3 cellular contexts compared by ENCODE assay signal in the genomic region with DNA sequence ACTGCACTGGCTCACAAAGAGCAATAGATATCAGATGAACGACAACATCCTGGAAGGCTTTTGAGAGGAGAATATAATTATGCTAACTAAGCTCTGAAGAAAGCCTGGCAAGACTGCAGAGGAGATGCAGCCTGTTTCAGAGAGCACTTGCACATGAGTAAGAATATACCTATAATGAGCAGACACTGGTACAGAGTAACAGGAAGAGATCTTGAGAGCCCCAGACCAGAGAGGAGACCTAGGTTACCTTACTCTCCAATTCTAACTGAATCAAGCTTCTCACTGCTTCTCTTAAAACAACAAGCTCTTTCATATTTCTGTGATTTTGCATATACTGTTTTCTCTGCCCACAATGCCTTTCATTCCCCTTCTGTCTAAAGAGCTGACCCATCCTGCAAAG.
TF ChIP-seq lines count a peak whose summit lies in the region.

No MANE protein-coding gene starts in this region.

TF ChIP-seq in SK-N-SH treated with all-trans-retinoic acid at 6 μM for 48 hours, 23 proteins besides CTCF, POLR2A, EP300 and RAD21:
- TF ChIP-seq ZNF70 (CRISPR knock-in tag; IDR thresholded peaks at IDR 0.05), result no peak
- TF ChIP-seq RARB (CRISPR knock-in tag; IDR thresholded peaks at IDR 0.05), result no peak
- no peak for TF ChIP-seq ZFP30 (CRISPR knock-in tag; IDR thresholded peaks at IDR 0.05)
- TF ChIP-seq, protein P1, sequence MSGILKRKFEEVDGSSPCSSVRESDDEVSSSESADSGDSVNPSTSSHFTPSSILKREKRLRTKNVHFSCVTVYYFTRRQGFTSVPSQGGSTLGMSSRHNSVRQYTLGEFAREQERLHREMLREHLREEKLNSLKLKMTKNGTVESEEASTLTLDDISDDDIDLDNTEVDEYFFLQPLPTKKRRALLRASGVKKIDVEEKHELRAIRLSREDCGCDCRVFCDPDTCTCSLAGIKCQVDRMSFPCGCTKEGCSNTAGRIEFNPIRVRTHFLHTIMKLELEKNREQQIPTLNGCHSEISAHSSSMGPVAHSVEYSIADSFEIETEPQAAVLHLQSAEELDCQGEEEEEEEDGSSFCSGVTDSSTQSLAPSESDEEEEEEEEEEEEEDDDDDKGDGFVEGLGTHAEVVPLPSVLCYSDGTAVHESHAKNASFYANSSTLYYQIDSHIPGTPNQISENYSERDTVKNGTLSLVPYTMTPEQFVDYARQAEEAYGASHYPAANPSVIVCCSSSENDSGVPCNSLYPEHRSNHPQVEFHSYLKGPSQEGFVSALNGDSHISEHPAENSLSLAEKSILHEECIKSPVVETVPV (CRISPR knock-in tag; IDR thresholded peaks at IDR 0.05), result no peak
- TF ChIP-seq TCF4 (CRISPR knock-in tag; IDR thresholded peaks at IDR 0.05; ENCODE audit: borderline replicate concordance), result no peak
- TF ChIP-seq, protein P2, sequence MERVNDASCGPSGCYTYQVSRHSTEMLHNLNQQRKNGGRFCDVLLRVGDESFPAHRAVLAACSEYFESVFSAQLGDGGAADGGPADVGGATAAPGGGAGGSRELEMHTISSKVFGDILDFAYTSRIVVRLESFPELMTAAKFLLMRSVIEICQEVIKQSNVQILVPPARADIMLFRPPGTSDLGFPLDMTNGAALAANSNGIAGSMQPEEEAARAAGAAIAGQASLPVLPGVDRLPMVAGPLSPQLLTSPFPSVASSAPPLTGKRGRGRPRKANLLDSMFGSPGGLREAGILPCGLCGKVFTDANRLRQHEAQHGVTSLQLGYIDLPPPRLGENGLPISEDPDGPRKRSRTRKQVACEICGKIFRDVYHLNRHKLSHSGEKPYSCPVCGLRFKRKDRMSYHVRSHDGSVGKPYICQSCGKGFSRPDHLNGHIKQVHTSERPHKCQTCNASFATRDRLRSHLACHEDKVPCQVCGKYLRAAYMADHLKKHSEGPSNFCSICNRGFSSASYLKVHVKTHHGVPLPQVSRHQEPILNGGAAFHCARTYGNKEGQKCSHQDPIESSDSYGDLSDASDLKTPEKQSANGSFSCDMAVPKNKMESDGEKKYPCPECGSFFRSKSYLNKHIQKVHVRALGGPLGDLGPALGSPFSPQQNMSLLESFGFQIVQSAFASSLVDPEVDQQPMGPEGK (CRISPR knock-in tag; IDR thresholded peaks at IDR 0.05; ENCODE audit: borderline replicate concordance), result no peak
- TF ChIP-seq ISL1 (CRISPR knock-in tag; IDR thresholded peaks at IDR 0.05), result no peak
- no peak for TF ChIP-seq SNAI2 (CRISPR knock-in tag; IDR thresholded peaks at IDR 0.05)
- TF ChIP-seq, protein P3, sequence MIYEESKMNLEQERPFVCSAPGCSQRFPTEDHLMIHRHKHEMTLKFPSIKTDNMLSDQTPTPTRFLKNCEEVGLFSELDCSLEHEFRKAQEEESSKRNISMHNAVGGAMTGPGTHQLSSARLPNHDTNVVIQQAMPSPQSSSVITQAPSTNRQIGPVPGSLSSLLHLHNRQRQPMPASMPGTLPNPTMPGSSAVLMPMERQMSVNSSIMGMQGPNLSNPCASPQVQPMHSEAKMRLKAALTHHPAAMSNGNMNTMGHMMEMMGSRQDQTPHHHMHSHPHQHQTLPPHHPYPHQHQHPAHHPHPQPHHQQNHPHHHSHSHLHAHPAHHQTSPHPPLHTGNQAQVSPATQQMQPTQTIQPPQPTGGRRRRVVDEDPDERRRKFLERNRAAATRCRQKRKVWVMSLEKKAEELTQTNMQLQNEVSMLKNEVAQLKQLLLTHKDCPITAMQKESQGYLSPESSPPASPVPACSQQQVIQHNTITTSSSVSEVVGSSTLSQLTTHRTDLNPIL (CRISPR knock-in tag; IDR thresholded peaks at IDR 0.05; ENCODE audit: low read depth), result no peak
- TF ChIP-seq ZC3H10 (CRISPR knock-in tag; IDR thresholded peaks at IDR 0.05), result no peak
- no peak for TF ChIP-seq ZFP3 (CRISPR knock-in tag; IDR thresholded peaks at IDR 0.05)
- TF ChIP-seq TOX (CRISPR knock-in tag; IDR thresholded peaks at IDR 0.05; ENCODE audit: borderline replicate concordance), result no peak
- TF ChIP-seq ARNTL (CRISPR knock-in tag; IDR thresholded peaks at IDR 0.05; ENCODE audit: borderline replicate concordance, low read depth), result no peak
TF ChIP-seq in SK-N-SH treated with all-trans-retinoic acid at 6 μM for 48 hours: peak in this region for 0.

TF ChIP-seq in SK-N-SH, 30 proteins besides CTCF, POLR2A, EP300 and RAD21:
- TF ChIP-seq, protein P4, sequence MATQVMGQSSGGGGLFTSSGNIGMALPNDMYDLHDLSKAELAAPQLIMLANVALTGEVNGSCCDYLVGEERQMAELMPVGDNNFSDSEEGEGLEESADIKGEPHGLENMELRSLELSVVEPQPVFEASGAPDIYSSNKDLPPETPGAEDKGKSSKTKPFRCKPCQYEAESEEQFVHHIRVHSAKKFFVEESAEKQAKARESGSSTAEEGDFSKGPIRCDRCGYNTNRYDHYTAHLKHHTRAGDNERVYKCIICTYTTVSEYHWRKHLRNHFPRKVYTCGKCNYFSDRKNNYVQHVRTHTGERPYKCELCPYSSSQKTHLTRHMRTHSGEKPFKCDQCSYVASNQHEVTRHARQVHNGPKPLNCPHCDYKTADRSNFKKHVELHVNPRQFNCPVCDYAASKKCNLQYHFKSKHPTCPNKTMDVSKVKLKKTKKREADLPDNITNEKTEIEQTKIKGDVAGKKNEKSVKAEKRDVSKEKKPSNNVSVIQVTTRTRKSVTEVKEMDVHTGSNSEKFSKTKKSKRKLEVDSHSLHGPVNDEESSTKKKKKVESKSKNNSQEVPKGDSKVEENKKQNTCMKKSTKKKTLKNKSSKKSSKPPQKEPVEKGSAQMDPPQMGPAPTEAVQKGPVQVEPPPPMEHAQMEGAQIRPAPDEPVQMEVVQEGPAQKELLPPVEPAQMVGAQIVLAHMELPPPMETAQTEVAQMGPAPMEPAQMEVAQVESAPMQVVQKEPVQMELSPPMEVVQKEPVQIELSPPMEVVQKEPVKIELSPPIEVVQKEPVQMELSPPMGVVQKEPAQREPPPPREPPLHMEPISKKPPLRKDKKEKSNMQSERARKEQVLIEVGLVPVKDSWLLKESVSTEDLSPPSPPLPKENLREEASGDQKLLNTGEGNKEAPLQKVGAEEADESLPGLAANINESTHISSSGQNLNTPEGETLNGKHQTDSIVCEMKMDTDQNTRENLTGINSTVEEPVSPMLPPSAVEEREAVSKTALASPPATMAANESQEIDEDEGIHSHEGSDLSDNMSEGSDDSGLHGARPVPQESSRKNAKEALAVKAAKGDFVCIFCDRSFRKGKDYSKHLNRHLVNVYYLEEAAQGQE (IDR thresholded peaks at IDR 0.05; ENCODE audit: low read depth, low read length), result no peak
- TF ChIP-seq FOSL2 (IDR thresholded peaks at IDR 0.05; ENCODE audit: borderline replicate concordance, low read depth), result no peak
- TF ChIP-seq NRF1 (IDR thresholded peaks at IDR 0.05; ENCODE audit: low read depth, low read length), result no peak
- TF ChIP-seq, protein P5, sequence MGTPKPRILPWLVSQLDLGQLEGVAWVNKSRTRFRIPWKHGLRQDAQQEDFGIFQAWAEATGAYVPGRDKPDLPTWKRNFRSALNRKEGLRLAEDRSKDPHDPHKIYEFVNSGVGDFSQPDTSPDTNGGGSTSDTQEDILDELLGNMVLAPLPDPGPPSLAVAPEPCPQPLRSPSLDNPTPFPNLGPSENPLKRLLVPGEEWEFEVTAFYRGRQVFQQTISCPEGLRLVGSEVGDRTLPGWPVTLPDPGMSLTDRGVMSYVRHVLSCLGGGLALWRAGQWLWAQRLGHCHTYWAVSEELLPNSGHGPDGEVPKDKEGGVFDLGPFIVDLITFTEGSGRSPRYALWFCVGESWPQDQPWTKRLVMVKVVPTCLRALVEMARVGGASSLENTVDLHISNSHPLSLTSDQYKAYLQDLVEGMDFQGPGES (IDR thresholded peaks at IDR 0.05; ENCODE audit: low read depth, low read length), result no peak
- no peak for TF ChIP-seq SIN3A (IDR thresholded peaks at IDR 0.05; ENCODE audit: borderline replicate concordance, low read depth, low read length)
- no peak for TF ChIP-seq RCOR1 (IDR thresholded peaks at IDR 0.05; ENCODE audit: low read length)
- no peak for TF ChIP-seq MXI1 (IDR thresholded peaks at IDR 0.05; ENCODE audit: low read depth, low read length)
- no peak for TF ChIP-seq GATA2 (CRISPR knock-in tag; IDR thresholded peaks at IDR 0.05)
- no peak for TF ChIP-seq JUND (IDR thresholded peaks at IDR 0.05)
- TF ChIP-seq, protein P6, sequence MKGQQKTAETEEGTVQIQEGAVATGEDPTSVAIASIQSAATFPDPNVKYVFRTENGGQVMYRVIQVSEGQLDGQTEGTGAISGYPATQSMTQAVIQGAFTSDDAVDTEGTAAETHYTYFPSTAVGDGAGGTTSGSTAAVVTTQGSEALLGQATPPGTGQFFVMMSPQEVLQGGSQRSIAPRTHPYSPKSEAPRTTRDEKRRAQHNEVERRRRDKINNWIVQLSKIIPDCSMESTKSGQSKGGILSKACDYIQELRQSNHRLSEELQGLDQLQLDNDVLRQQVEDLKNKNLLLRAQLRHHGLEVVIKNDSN (IDR thresholded peaks at IDR 0.05; ENCODE audit: borderline replicate concordance, low read depth), result no peak
- no peak for TF ChIP-seq POLR2AphosphoS5 (IDR thresholded peaks at IDR 0.05; ENCODE audit: low read depth, low read length)
TF ChIP-seq in SK-N-SH: peak in this region for 0.

TF ChIP-seq in GM12878, 131 proteins besides CTCF, POLR2A, EP300 and RAD21:
- TF ChIP-seq ZZZ3 (IDR thresholded peaks at IDR 0.05; ENCODE audit: control insufficient read depth, insufficient read length, low read depth), result no peak
- TF ChIP-seq RELA (IDR thresholded peaks at IDR 0.05; ENCODE audit: borderline replicate concordance, partially characterized antibody), result no peak
- TF ChIP-seq CREM (IDR thresholded peaks at IDR 0.05; ENCODE audit: low read depth), result no peak
- no peak for TF ChIP-seq GABPA (IDR thresholded peaks at IDR 0.05; ENCODE audit: low read depth)
- no peak for TF ChIP-seq HDAC6 (IDR thresholded peaks at IDR 0.05; ENCODE audit: unreplicated experiment)
- TF ChIP-seq FOS (IDR thresholded peaks at IDR 0.05; ENCODE audit: borderline replicate concordance, extremely low read depth, insufficient read length), result no peak
- TF ChIP-seq EGR1 (IDR thresholded peaks at IDR 0.05; ENCODE audit: borderline replicate concordance in 1 of 2, low read depth in 2 of 2, low read length in 2 of 2), result no peak
- TF ChIP-seq, protein P7, sequence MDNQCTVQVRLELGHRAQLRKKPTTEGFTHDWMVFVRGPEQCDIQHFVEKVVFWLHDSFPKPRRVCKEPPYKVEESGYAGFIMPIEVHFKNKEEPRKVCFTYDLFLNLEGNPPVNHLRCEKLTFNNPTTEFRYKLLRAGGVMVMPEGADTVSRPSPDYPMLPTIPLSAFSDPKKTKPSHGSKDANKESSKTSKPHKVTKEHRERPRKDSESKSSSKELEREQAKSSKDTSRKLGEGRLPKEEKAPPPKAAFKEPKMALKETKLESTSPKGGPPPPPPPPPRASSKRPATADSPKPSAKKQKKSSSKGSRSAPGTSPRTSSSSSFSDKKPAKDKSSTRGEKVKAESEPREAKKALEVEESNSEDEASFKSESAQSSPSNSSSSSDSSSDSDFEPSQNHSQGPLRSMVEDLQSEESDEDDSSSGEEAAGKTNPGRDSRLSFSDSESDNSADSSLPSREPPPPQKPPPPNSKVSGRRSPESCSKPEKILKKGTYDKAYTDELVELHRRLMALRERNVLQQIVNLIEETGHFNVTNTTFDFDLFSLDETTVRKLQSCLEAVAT (IDR thresholded peaks at IDR 0.05), result no peak
- TF ChIP-seq, protein P8, sequence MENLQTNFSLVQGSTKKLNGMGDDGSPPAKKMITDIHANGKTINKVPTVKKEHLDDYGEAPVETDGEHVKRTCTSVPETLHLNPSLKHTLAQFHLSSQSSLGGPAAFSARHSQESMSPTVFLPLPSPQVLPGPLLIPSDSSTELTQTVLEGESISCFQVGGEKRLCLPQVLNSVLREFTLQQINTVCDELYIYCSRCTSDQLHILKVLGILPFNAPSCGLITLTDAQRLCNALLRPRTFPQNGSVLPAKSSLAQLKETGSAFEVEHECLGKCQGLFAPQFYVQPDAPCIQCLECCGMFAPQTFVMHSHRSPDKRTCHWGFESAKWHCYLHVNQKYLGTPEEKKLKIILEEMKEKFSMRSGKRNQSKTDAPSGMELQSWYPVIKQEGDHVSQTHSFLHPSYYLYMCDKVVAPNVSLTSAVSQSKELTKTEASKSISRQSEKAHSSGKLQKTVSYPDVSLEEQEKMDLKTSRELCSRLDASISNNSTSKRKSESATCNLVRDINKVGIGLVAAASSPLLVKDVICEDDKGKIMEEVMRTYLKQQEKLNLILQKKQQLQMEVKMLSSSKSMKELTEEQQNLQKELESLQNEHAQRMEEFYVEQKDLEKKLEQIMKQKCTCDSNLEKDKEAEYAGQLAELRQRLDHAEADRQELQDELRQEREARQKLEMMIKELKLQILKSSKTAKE (IDR thresholded peaks at IDR 0.05; ENCODE audit: low read depth, poor library complexity, severe bottlenecking), result no peak
- TF ChIP-seq PML (IDR thresholded peaks at IDR 0.05; ENCODE audit: low read length), result no peak
- no peak for TF ChIP-seq SRF (IDR thresholded peaks at IDR 0.05; ENCODE audit: low read depth in 2 of 2, low read length in 2 of 2)
- no peak for TF ChIP-seq PAX8 (IDR thresholded peaks at IDR 0.05)
- TF ChIP-seq, protein P9, sequence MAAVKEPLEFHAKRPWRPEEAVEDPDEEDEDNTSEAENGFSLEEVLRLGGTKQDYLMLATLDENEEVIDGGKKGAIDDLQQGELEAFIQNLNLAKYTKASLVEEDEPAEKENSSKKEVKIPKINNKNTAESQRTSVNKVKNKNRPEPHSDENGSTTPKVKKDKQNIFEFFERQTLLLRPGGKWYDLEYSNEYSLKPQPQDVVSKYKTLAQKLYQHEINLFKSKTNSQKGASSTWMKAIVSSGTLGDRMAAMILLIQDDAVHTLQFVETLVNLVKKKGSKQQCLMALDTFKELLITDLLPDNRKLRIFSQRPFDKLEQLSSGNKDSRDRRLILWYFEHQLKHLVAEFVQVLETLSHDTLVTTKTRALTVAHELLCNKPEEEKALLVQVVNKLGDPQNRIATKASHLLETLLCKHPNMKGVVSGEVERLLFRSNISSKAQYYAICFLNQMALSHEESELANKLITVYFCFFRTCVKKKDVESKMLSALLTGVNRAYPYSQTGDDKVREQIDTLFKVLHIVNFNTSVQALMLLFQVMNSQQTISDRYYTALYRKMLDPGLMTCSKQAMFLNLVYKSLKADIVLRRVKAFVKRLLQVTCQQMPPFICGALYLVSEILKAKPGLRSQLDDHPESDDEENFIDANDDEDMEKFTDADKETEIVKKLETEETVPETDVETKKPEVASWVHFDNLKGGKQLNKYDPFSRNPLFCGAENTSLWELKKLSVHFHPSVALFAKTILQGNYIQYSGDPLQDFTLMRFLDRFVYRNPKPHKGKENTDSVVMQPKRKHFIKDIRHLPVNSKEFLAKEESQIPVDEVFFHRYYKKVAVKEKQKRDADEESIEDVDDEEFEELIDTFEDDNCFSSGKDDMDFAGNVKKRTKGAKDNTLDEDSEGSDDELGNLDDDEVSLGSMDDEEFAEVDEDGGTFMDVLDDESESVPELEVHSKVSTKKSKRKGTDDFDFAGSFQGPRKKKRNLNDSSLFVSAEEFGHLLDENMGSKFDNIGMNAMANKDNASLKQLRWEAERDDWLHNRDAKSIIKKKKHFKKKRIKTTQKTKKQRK (IDR thresholded peaks at IDR 0.05; ENCODE audit: low read depth, low read length), result no peak
- TF ChIP-seq, protein P10, sequence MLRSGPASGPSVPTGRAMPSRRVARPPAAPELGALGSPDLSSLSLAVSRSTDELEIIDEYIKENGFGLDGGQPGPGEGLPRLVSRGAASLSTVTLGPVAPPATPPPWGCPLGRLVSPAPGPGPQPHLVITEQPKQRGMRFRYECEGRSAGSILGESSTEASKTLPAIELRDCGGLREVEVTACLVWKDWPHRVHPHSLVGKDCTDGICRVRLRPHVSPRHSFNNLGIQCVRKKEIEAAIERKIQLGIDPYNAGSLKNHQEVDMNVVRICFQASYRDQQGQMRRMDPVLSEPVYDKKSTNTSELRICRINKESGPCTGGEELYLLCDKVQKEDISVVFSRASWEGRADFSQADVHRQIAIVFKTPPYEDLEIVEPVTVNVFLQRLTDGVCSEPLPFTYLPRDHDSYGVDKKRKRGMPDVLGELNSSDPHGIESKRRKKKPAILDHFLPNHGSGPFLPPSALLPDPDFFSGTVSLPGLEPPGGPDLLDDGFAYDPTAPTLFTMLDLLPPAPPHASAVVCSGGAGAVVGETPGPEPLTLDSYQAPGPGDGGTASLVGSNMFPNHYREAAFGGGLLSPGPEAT (IDR thresholded peaks at IDR 0.05; ENCODE audit: low read depth), result no peak
TF ChIP-seq in GM12878: peak in this region for 0.
